8 cellular contexts compared by ENCODE assay signal in the genomic region with DNA sequence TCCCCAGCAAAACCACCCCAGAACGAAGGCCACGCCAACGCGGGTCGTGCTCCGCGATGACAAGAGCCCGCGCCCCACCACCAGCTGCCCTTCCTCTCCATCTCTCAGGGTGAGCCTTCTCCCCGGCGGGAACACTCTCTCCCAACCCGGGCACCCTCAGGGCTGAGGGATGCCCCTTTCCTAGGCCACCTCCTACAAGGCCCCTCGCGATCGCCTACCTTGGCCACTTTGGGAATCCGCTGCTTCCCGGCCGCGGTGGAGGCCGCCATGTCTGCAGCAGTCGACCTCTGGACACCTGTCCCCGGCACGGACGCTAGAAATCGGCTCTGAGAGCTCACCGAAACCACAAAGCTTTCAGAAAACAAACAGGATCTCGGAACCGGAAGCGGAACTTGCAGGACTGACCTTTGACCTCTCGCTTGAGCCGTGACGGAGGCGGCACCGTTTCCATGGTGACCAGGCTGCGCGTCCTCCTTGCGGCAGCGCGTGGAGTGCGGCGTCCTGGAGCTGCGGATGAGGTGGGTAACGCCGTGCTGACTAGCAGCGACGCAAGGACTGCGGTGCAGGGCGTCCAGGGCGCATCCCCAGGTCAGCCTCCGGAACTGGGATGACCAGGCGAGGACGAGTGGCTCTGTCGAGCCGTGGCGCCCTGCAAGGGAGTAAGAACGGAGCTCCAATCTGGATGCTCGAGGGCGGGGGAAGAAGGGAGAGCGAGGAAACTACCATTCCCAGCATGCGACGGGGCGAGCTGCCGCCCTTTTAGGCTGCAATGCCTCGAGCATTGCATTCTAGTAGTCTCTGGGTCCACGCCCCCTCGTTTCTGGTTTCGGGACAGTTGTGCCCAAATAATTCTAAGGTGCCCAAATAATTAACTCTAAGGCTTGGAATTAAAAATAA. TPM values are rescaled to one million over a fixed set of nuclear protein-coding genes. Genes with fewer than 3 reads are reported as not detected.
DNase-seq lines count a peak whose midpoint lies in the region; ATAC-seq and TF ChIP-seq lines count a peak whose summit lies in the region.

A gene with protein sequence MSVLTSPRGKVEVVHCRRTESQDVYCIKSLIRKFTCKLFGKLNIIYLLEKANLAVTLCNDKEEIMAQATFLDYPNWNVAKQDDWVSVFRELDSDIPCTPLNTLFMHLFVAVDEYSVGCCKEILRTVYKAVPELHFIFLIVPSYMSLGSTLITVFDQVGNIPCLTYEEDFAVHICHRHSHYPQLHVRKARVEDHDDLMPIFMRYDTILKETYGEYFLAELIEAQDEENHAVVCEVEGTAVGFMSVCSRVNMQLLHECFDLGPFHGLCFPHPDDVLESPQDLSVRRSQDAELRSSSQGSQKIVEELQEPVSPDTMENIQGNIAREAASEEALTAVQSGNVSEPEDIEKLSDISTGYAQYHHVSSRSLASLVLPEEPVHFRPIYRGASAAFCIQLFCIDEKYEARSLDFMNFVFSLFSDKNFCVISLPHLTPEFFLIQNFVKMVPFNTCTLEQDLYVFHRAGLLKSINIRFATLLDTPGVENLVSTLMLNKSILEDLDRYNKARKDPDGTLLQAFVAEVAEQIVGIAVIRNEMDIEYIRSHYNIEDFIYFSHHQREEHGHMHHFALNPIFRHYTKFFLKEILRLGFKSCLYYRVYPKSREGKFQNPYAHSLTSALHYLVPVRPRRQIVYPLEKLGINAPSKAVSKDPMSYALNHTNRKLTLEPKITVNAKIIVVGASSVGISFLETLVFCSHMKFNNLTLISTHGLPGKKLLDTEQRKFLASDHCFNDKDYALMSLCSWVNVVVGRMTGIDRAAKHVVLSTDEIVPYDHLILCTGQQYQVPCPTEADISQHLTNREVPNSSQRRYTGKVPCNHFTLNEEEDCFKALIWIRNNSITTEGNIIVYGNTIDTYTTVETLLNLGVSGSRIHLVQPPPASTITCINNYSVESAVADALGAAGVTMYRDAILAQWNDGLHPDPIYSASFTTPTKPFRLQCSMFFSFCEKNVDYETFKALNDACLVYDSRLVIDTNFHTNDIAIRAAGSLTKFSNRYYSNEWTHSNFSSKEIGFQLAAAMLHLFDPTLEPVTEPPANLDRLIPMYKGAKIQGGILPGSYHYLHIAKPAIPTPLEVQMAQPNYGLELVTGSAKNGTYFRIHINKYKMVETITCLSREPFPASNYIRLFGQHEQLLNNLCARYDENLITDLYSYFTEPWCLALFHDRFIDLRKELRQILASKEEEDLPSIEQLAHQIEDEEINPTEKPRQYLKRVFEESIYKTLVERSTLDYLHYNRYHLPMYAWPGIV (plus strand): TSS at position 459 of the 897 bp plus-strand sequence. CDS start 4,122 bp downstream, outside the sequence.
CRNKL1 (minus strand) TSS at position 393 of the 897 bp plus-strand sequence; CDS start at position 269, 124 bp downstream.

- CTCF ChIA-PET in PC-3 (lab: Charles Lee): interaction anchor here (0.5 to 0.9 kb wide), 6 partner anchors 50 to 660 kb away, joined by 3 to 8 read pairs (median 3); partner anchors contain the start of gene RALGAPA2

- H3F3A ChIP-seq in PC-3 (ENCODE audit: low read length, unreplicated experiment): no peaks in the 10 kb centered on the region

- TF ChIP-seq POLR2A in erythroblast (IDR thresholded peaks at IDR 0.05; ENCODE audit: low read length): peak; percentile 72

- H3K36me3 Mint-ChIP-seq in activated T-cell treated with anti-CD3 and anti-CD28 coated beads, Interleukin-2, amount 50 U/mL, for 4 hours (ENCODE audit: insufficient read depth): peaks cover 22% of the 10 kb centered on the region

- no peaks in the 10 kb centered on the region for H4K20me1 ChIP-seq in PC-3 (ENCODE audit: low read length)

- peaks cover 10% of the 10 kb centered on the region for H3K4me1 ChIP-seq in PC-3 (ENCODE audit: insufficient read depth, low read length)

- peak within 1 kb of the TSS; percentile 86 for H3K4me2 ChIP-seq in PC-3 (ENCODE audit: low read length)

- ATAC-seq in GM21717 (IDR thresholded peaks at IDR 0.05; ENCODE audit: unreplicated experiment) (peak; percentile 92), PC-3 (peak; percentile 94)
- peak; percentile 94 to 97 for ATAC-seq in activated T-cell treated with anti-CD3 and anti-CD28 coated beads, Interleukin-2, amount 50 U/mL, for 4 hours

- H3K9ac ChIP-seq in PC-3 (ENCODE audit: low read length): peak within 1 kb of the TSS; percentile 81

- H3K36me3 ChIP-seq in PC-3 (ENCODE audit: low read depth, low read length): peaks cover 26% of the 10 kb centered on the region

- H3K27me3 ChIP-seq in PC-3 (ENCODE audit: low read length): peaks cover 9% of the 10 kb centered on the region; the same call in 1 of the 2 replicates

- BruUV-seq in PC-3 (replicated peaks; lab: Mats Ljungman, UMichigan): no TSS peak

- no peak for TF ChIP-seq CTCF in PC-3 (conservative IDR thresholded peaks at IDR 0.05; ENCODE audit: low read depth, low read length)

- DNase-seq in DMS53 (lab: John Stamatoyannopoulos, UW) (peak; percentile 99), PC-3 (peak; percentile 99), erythroblast (lab: John Stamatoyannopoulos, UW) (peak; percentile 97), mucosa of gallbladder (ENCODE audit: low spot score) (peak; percentile 98)
- DNase-seq in Jurkat, Clone E6-1 (ENCODE audit: low read depth, low spot score): peak; percentile 96
- peak; percentile 96 for DNase-seq in activated T-cell treated with anti-CD3 and anti-CD28 coated beads, Interleukin-2, amount 50 U/mL, for 4 hours
- DNase-seq in stimulated activated CD8-positive, alpha-beta memory T cell treated with anti-CD3 and anti-CD28 coated beads, Interleukin-4, amount 100 ng/mL, for 24 hours (ENCODE audit: low read depth): peak; percentile 93

- H3K9me2 ChIP-seq in PC-3 (replicated peaks; ENCODE audit: low read length): no peaks in the 10 kb centered on the region

- peak within 1 kb of the TSS; percentile 98 for H3K4me3 Mint-ChIP-seq in activated T-cell treated with anti-CD3 and anti-CD28 coated beads, Interleukin-2, amount 50 U/mL, for 4 hours

- POLR2A ChIA-PET in PC-3 (lab: Charles Lee; ENCODE audit: unreplicated experiment): interaction anchor here (0.6 to 0.9 kb wide), 4 partner anchors 17 to 1251 kb away, joined by 3 to 4 read pairs (median 4); partner anchors contain the start of genes NAA20 and XRN2

- peak within 1 kb of the TSS; percentile 84 for H2AFZ ChIP-seq in PC-3 (ENCODE audit: low read length)

- peaks cover 20% of the 10 kb centered on the region for H3K4me1 Mint-ChIP-seq in activated T-cell treated with anti-CD3 and anti-CD28 coated beads, Interleukin-2, amount 50 U/mL, for 4 hours (ENCODE audit: low read depth)

- intact Hi-C loops in PC-3 (cut with micrococcal nuclease): loop anchor here (2.0 kb wide), 1 partner anchor 36 kb away; the partner anchor contains the start of gene NAA20

- peaks cover 22% of the 10 kb centered on the region for H3K79me2 ChIP-seq in PC-3 (ENCODE audit: low read length)

- H3K9me3 ChIP-seq in PC-3 (ENCODE audit: low read length): no peaks in the 10 kb centered on the region

- peak within 1 kb of the TSS; percentile 98 for H3K4me3 ChIP-seq in Jurkat, Clone E6-1 (ENCODE audit: low read length)
- H3K4me3 ChIP-seq in PC-3 (ENCODE audit: low read length): peak within 1 kb of the TSS; percentile 91

- H3K9me3 Mint-ChIP-seq in activated T-cell treated with anti-CD3 and anti-CD28 coated beads, Interleukin-2, amount 50 U/mL, for 4 hours: no peaks in the 10 kb centered on the region

- H3K27me3 Mint-ChIP-seq in activated T-cell treated with anti-CD3 and anti-CD28 coated beads, Interleukin-2, amount 50 U/mL, for 4 hours (ENCODE audit: low read depth): peaks cover 8% of the 10 kb centered on the region

- H3K27ac ChIP-seq in PC-3 (ENCODE audit: low read length): peak within 1 kb of the TSS; percentile 54

RNA-seq across cellular contexts. Expression of the first gene that starts in this region (rescaled TPM):
- polyA plus RNA-seq in Jurkat, Clone E6-1 (2012; ENCODE audit: insufficient read depth, insufficient read length): not detected
- total RNA-seq in PC-3 (2014; rRNA removed) (not detected in 2 replicates), mucosa of gallbladder (0.78 TPM)
- under 1 TPM in 1 of 3 donors, not detected in 2; 0.49 TPM for total RNA-seq in activated T-cell treated with anti-CD3 and anti-CD28 coated beads, Interleukin-2, amount 50 U/mL, for 4 hours

RNA-seq across cellular contexts. Expression of gene CRNKL1, which starts in this region (rescaled TPM):
- polyA plus RNA-seq in Jurkat, Clone E6-1 (2012; ENCODE audit: insufficient read depth, insufficient read length): 47.6 TPM
- 17.2 and 22.5 TPM in 2 replicates for total RNA-seq in PC-3 (2014; rRNA removed)
- total RNA-seq in activated T-cell treated with anti-CD3 and anti-CD28 coated beads, Interleukin-2, amount 50 U/mL, for 4 hours: 10 to 100 TPM; 24.0 to 25.9 (median 24.3) TPM
- total RNA-seq in mucosa of gallbladder: 24.9 TPM

Comparison
In these comparisons a context has a peak if more than half of its experiments do, and no peak if none do; other contexts are left out.
1. Peak in every context shown above with its lines: DNase-seq, ATAC-seq, H3K4me3 ChIP-seq and H3K27ac ChIP-seq.